ENCODE assay signal across 9 cellular contexts in the genomic region with DNA sequence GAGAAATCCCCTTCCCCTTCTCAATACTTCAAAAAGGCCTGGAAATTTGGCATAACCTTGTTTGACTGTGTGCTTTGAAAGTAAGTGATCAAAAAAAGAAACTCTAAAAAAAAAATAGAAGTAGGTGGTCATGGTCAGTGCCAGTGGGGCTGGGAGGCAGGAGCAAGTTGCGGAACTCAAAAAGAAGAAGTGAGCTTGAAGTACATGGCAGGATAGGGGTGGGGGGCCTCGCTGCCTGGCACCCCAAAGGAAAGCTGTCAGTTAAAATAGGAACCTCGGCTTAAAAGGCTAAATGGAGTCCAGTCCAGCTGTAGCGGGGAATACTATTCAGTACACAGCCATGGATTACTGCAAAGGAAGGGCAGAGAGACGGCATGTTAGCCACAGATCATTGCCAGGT. TPM values are rescaled to one million over a fixed set of nuclear protein-coding genes. Genes with fewer than 3 reads are reported as not detected.
DNase-seq lines count a peak whose midpoint lies in the region; ATAC-seq and TF ChIP-seq lines count a peak whose summit lies in the region.
"Had no signal": no experiment of that assay in that cellular context is flagged by ENCODE, and none has a peak within 500 bp of the region (broad histone marks: within the 10 kb centered on the region; RNA-seq: fewer than 3 reads in every experiment).

No MANE protein-coding gene starts in this region.

- no peaks in the 10 kb centered on the region for H3K79me2 ChIP-seq in hepatocyte

- H3K4me2 ChIP-seq in hepatocyte = no peak overlapping the region

- H3K36me3 ChIP-seq in hepatocyte (replicated peaks; ENCODE audit: insufficient read depth, low read depth) = no peaks in the 10 kb centered on the region

- H3K9me3 ChIP-seq in hepatocyte (ENCODE audit: low read depth) = no peaks in the 10 kb centered on the region

- ATAC-seq in GM18907 (IDR thresholded peaks at IDR 0.05; ENCODE audit: unreplicated experiment) (peak; percentile 39), HG02852 (IDR thresholded peaks at IDR 0.05; ENCODE audit: unreplicated experiment) (no peak)

- no peak overlapping the region for H3K4me3 ChIP-seq in hepatocyte

- WGBS in hepatocyte (ENCODE audit: low lambda C conversion rate, missing lambda C conversion rate) = 81% methylated on average over 5 of the region's 5 CpGs

- DNase-seq in Ammon's horn (ENCODE audit: low spot score) = peak; percentile 47
- peak; percentile 45 for DNase-seq in NAMALWA (ENCODE audit: low spot score)
- DNase-seq in germinal center (ENCODE audit: low spot score) = peak; percentile 46
- no peak for DNase-seq in hepatocyte (ENCODE audit: low spot score)
- no peak for DNase-seq in NCI-H2081 treated with DMSO at 0.1 percent for 48 hours (lab: John Stamatoyannopoulos, UW)
- no peak for DNase-seq in stimulated activated CD4-positive, alpha-beta T cell treated with anti-CD3 and anti-CD28 coated beads, Interleukin-4, amount 100 ng/mL, for 1 hour
- DNase-seq: SHP77 treated with DMSO at 0.1 percent for 48 hours had no signal

- no peaks in the 10 kb centered on the region for H4K20me1 ChIP-seq in hepatocyte (ENCODE audit: insufficient read depth, poor library complexity, severe bottlenecking)

- no peak for TF ChIP-seq CTCF in hepatocyte (IDR thresholded peaks at IDR 0.05; ENCODE audit: poor library complexity)

- no peak overlapping the region for H2AFZ ChIP-seq in hepatocyte

- no peak overlapping the region for H3K27ac ChIP-seq in hepatocyte

- no peaks in the 10 kb centered on the region for H3K9me2 ChIP-seq in hepatocyte (replicated peaks; ENCODE audit: insufficient read depth)

- H3K4me1 ChIP-seq in hepatocyte (ENCODE audit: insufficient read depth) = no peaks in the 10 kb centered on the region

- H3K27me3 ChIP-seq in hepatocyte = no peaks in the 10 kb centered on the region

RNA-seq across cellular contexts. Expression of gene NKRF, which starts 12.2 kb away (rescaled TPM):
- 5.8 and 9.0 TPM in 2 replicates for total RNA-seq in hepatocyte
- 2.4 and 3.0 TPM in 2 replicates for polyA plus RNA-seq in hepatocyte

RNA-seq across cellular contexts. Expression of gene UBE2A, which starts 44.1 kb away (rescaled TPM):
- 48.9 and 54.5 TPM in 2 replicates for total RNA-seq in hepatocyte
- polyA plus RNA-seq in hepatocyte = 64.4 and 72.6 TPM in 2 replicates

RNA-seq across cellular contexts. Expression of gene STEEP1, which starts 53.2 kb away (rescaled TPM):
- 22.8 and 23.8 TPM in 2 replicates for total RNA-seq in hepatocyte
- polyA plus RNA-seq in hepatocyte = 5.5 and 11.1 TPM in 2 replicates

Comparison
In these comparisons a context has a peak if more than half of its experiments do, and no peak if none do; other contexts are left out.
1. DNase-seq: peak in Ammon's horn (single experiment), NAMALWA (single experiment) and germinal center (single experiment); none in hepatocyte (single experiment), NCI-H2081 treated with DMSO at 0.1 percent for 48 hours (single experiment) and stimulated activated CD4-positive, alpha-beta T cell treated with anti-CD3 and anti-CD28 coated beads, Interleukin-4, amount 100 ng/mL, for 1 hour (single experiment).